11 cellular contexts compared by ENCODE assay signal in the genomic region with DNA sequence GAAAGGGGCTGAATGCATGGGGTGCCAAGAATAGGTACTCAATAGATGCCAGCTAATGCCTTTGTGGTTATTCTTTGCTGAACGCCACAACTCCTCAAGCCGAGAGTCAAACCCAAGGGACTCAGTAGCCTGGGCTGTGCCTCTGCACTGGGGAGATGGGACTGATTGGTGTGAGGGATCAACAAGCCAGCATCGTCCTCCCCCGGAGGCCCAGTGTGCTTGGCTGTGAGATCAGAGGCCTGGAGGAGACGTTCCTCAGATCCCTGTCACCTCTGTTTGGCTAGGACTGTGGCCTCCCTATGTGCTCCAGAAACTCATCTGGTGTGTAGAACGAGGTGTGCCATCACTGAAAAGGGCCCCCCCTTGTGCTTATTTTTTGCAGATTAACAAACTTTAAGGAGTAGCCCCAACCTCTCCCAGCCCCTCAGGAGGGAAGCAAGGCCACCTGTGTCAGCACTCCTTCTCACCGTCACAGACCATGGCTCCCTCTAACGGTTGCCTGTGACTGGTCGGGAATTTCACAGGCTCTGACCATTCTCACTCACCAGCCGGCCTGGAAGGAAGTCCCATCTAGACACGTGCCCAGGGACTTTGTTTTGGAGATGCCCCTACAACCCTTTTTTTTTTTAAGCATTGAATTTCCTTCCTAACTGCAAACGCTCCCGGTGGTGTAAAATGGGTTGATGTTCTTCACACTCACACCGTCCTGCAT.
DNase-seq lines count a peak whose midpoint lies in the region; ATAC-seq and TF ChIP-seq lines count a peak whose summit lies in the region.
"Had no signal": no experiment of that assay in that cellular context is flagged by ENCODE, and none has a peak within 500 bp of the region (broad histone marks: within the 10 kb centered on the region; RNA-seq: fewer than 3 reads in every experiment).

No MANE protein-coding gene starts in this region.

- 60% methylated on average over 14 of the region's 14 CpGs for whole genome bisulfite sequencing in liver

- no peak overlapping the region for H3K4me3 Mint-ChIP-seq in Caco-2 (ENCODE audit: unreplicated experiment)
- H3K4me3 Mint-ChIP-seq in CD4-positive, alpha-beta memory T cell: no peak overlapping the region

- H3K4me1 Mint-ChIP-seq in Caco-2 (ENCODE audit: low read depth, unreplicated experiment): no peaks in the 10 kb centered on the region
- no peaks in the 10 kb centered on the region for H3K4me1 Mint-ChIP-seq in CD4-positive, alpha-beta memory T cell

- no peak for DNase-seq in AG04450 (ENCODE audit: low read depth, low spot score)
- peak; percentile 20 for DNase-seq in HEK293T (ENCODE audit: extremely low spot score)
- DNase-seq in dermis microvascular lymphatic vessel endothelial cell (ENCODE audit: low read depth in 2 of 2): peak; percentile 53 to 62
- no peak for DNase-seq in Caco-2
- no peak for DNase-seq in SW480 (ENCODE audit: low spot score)
- no peak for DNase-seq in CD4-positive, alpha-beta memory T cell
- DNase-seq: COR-L47, occipital lobe had no signal

- intact Hi-C loops in Caco-2 (cut with micrococcal nuclease; ENCODE audit: unreplicated experiment): no loop called here
- intact Hi-C loops in CD4-positive, alpha-beta memory T cell (cut with micrococcal nuclease): no loop called here

- H3K4me1 ChIP-seq in liver (ENCODE audit: control insufficient read depth in 4 of 4, insufficient read depth in 4 of 4, low read length in 3 of 4) (peaks cover 16 to 29% (median 20%) of the 10 kb centered on the region in 4 donors), Caco-2 (no peaks in the 10 kb centered on the region)
- H3K4me1 ChIP-seq in CD4-positive, alpha-beta memory T cell (ENCODE audit: insufficient read depth, low read length): no peaks in the 10 kb centered on the region

- no peaks in the 10 kb centered on the region for H3K36me3 Mint-ChIP-seq in Caco-2 (ENCODE audit: insufficient read depth, unreplicated experiment)
- H3K36me3 Mint-ChIP-seq in CD4-positive, alpha-beta memory T cell: no peaks in the 10 kb centered on the region

- POLR2A ChIA-PET in AG04450 (lab: Yijun Ruan, JAX) (no interaction called here), HEK293T (lab: Yijun Ruan, JAX) (no interaction called here), Caco-2 (lab: Charles Lee) (no interaction called here)
- POLR2A ChIA-PET in CD4-positive, alpha-beta memory T cell (lab: Charles Lee; ENCODE audit: partially characterized antibody): no interaction called here

- no peak overlapping the region for H3K9ac ChIP-seq in liver (ENCODE audit: low read depth in 1 of 2, low read length in 2 of 2)

- TF ChIP-seq CTCF in AG04450 (IDR thresholded peaks at IDR 0.05; ENCODE audit: low read depth, low read length) (peak; percentile 61), liver (IDR thresholded peaks at IDR 0.05; ENCODE audit: low read depth, low read length, missing input control) (peak; percentile 41), Caco-2 (IDR thresholded peaks at IDR 0.05; ENCODE audit: insufficient read depth in 1 of 2, low read depth in 1 of 2, low read length in 1 of 2, severe bottlenecking in 1 of 2, unreplicated experiment in 1 of 2) (peak in 1 of 2 experiments; percentile 18)

- no TSS peak for BruUV-seq in Caco-2 (replicated peaks; lab: Mats Ljungman, UMichigan)

- H3K36me3 ChIP-seq in liver (ENCODE audit: control insufficient read depth in 4 of 4, insufficient read depth in 3 of 4, low read depth in 1 of 4, low read length in 3 of 4) (no peaks in the 10 kb centered on the region), Caco-2 (ENCODE audit: control insufficient read depth, insufficient read depth, low read length) (no peaks in the 10 kb centered on the region)
- no peaks in the 10 kb centered on the region for H3K36me3 ChIP-seq in CD4-positive, alpha-beta memory T cell (ENCODE audit: insufficient read depth, low read length)
- H3K36me3 ChIP-seq: breast epithelium had no signal

- no peaks in the 10 kb centered on the region for H3K9me3 Mint-ChIP-seq in Caco-2 (ENCODE audit: unreplicated experiment)
- H3K9me3 Mint-ChIP-seq in CD4-positive, alpha-beta memory T cell: no peaks in the 10 kb centered on the region

- peaks cover 9% of the 10 kb centered on the region for H3K27me3 Mint-ChIP-seq in Caco-2 (ENCODE audit: insufficient read depth, unreplicated experiment)
- peaks cover 2 to 12% of the 10 kb centered on the region in 2 donors for H3K27me3 Mint-ChIP-seq in CD4-positive, alpha-beta memory T cell

- no peaks in the 10 kb centered on the region for H3K9me3 ChIP-seq in AG04450 (ENCODE audit: control insufficient read depth, insufficient read depth, low read length)
- H3K9me3 ChIP-seq in liver (ENCODE audit: control insufficient read depth in 4 of 4, low read length in 3 of 4): no peaks in the 10 kb centered on the region
- no peaks in the 10 kb centered on the region for H3K9me3 ChIP-seq in Caco-2
- no peaks in the 10 kb centered on the region for H3K9me3 ChIP-seq in CD4-positive, alpha-beta memory T cell (ENCODE audit: control insufficient read depth in 1 of 2, low read length in 2 of 2)
- H3K9me3 ChIP-seq: breast epithelium had no signal

- no peak for ATAC-seq in GM18907 (IDR thresholded peaks at IDR 0.05; ENCODE audit: unreplicated experiment)

- no peak overlapping the region for H3K4me3 ChIP-seq in AG04450 (ENCODE audit: low read depth, low read length)
- no peak overlapping the region for H3K4me3 ChIP-seq in liver (ENCODE audit: low read depth in 1 of 3, low read length in 3 of 3)
- no peak overlapping the region for H3K4me3 ChIP-seq in Caco-2 (ENCODE audit: low read depth, low read length)
- no peak overlapping the region for H3K4me3 ChIP-seq in CD4-positive, alpha-beta memory T cell (ENCODE audit: low read length in 2 of 2)
- H3K4me3 ChIP-seq: breast epithelium had no signal

- H3K27ac ChIP-seq in AG04450 (ENCODE audit: low read depth, low read length) (no peak overlapping the region), liver (ENCODE audit: low read depth in 1 of 2, low read length in 2 of 2) (no peak overlapping the region)
- H3K27ac ChIP-seq in CD4-positive, alpha-beta memory T cell (ENCODE audit: low read depth, low read length): no peak overlapping the region
- H3K27ac ChIP-seq: breast epithelium had no signal

- CTCF ChIA-PET in AG04450 (lab: Charles Lee) (no interaction called here), HEK293T (lab: Yijun Ruan, JAX) (no interaction called here), Caco-2 (lab: Charles Lee) (no interaction called here)
- CTCF ChIA-PET in CD4-positive, alpha-beta memory T cell (lab: Charles Lee; ENCODE audit: partially characterized antibody): no interaction called here

- no peak overlapping the region for H3K27ac Mint-ChIP-seq in Caco-2 (ENCODE audit: unreplicated experiment)
- H3K27ac Mint-ChIP-seq in CD4-positive, alpha-beta memory T cell: no peak overlapping the region

- peak; percentile 76 to 79 for TF ChIP-seq RAD21 in liver (IDR thresholded peaks at IDR 0.05)

- H3K27me3 ChIP-seq in AG04450 (ENCODE audit: control insufficient read depth, insufficient read depth, low read length): no peaks in the 10 kb centered on the region
- H3K27me3 ChIP-seq in liver (ENCODE audit: control insufficient read depth in 4 of 4, insufficient read depth in 4 of 4, low read length in 3 of 4): no peaks in the 10 kb centered on the region
- no peaks in the 10 kb centered on the region for H3K27me3 ChIP-seq in Caco-2 (replicated peaks; ENCODE audit: control insufficient read depth, insufficient read depth, low read length)
- no peaks in the 10 kb centered on the region for H3K27me3 ChIP-seq in CD4-positive, alpha-beta memory T cell (ENCODE audit: insufficient read depth, low read length)
- H3K27me3 ChIP-seq: breast epithelium had no signal

TF ChIP-seq in HEK293T, 16 proteins besides CTCF, POLR2A, EP300 and RAD21 (continues in another document):
- no peak for TF ChIP-seq L3MBTL2 (conservative IDR thresholded peaks at IDR 0.05)
- no peak for TF ChIP-seq CTBP1 (IDR thresholded peaks at IDR 0.05; ENCODE audit: borderline replicate concordance)
- no peak for TF ChIP-seq FOXA1 (IDR thresholded peaks at IDR 0.05)
- TF ChIP-seq NFRKB (IDR thresholded peaks at IDR 0.05): no peak
- no peak for TF ChIP-seq BHLHE40 (IDR thresholded peaks at IDR 0.05; ENCODE audit: borderline replicate concordance)
- no peak for TF ChIP-seq ZNF384 (IDR thresholded peaks at IDR 0.05)
- TF ChIP-seq, protein P1, sequence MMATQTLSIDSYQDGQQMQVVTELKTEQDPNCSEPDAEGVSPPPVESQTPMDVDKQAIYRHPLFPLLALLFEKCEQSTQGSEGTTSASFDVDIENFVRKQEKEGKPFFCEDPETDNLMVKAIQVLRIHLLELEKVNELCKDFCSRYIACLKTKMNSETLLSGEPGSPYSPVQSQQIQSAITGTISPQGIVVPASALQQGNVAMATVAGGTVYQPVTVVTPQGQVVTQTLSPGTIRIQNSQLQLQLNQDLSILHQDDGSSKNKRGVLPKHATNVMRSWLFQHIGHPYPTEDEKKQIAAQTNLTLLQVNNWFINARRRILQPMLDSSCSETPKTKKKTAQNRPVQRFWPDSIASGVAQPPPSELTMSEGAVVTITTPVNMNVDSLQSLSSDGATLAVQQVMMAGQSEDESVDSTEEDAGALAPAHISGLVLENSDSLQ (IDR thresholded peaks at IDR 0.05): no peak
- no peak for TF ChIP-seq LEF1 (IDR thresholded peaks at IDR 0.05; ENCODE audit: borderline replicate concordance)
- TF ChIP-seq FOXK2 (IDR thresholded peaks at IDR 0.05): no peak
- TF ChIP-seq SUZ12 (IDR thresholded peaks at IDR 0.05): no peak
- TF ChIP-seq SP1 (IDR thresholded peaks at IDR 0.05): no peak

TF ChIP-seq in liver, 16 proteins besides CTCF, POLR2A, EP300 and RAD21:
- TF ChIP-seq GABPA (IDR thresholded peaks at IDR 0.05 in 1 of 2, conservative IDR thresholded peaks at IDR 0.05 in 1 of 2) (no peak), FOXA2 (IDR thresholded peaks at IDR 0.05) (no peak), EGR1 (IDR thresholded peaks at IDR 0.05; ENCODE audit: low read depth in 2 of 2) (no peak)
- TF ChIP-seq, protein P2, sequence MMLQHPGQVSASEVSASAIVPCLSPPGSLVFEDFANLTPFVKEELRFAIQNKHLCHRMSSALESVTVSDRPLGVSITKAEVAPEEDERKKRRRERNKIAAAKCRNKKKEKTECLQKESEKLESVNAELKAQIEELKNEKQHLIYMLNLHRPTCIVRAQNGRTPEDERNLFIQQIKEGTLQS (IDR thresholded peaks at IDR 0.05): no peak

Comparison
In these comparisons a context has a peak if more than half of its experiments do, and no peak if none do; other contexts are left out.
1. DNase-seq: peak in HEK293T (single experiment) and dermis microvascular lymphatic vessel endothelial cell (2 of 2); none in AG04450 (single experiment), Caco-2 (0 of 2), SW480 (single experiment) and CD4-positive, alpha-beta memory T cell (0 of 5).